Comparison of ENCODE assay signal across 11 cellular contexts in the genomic region with DNA sequence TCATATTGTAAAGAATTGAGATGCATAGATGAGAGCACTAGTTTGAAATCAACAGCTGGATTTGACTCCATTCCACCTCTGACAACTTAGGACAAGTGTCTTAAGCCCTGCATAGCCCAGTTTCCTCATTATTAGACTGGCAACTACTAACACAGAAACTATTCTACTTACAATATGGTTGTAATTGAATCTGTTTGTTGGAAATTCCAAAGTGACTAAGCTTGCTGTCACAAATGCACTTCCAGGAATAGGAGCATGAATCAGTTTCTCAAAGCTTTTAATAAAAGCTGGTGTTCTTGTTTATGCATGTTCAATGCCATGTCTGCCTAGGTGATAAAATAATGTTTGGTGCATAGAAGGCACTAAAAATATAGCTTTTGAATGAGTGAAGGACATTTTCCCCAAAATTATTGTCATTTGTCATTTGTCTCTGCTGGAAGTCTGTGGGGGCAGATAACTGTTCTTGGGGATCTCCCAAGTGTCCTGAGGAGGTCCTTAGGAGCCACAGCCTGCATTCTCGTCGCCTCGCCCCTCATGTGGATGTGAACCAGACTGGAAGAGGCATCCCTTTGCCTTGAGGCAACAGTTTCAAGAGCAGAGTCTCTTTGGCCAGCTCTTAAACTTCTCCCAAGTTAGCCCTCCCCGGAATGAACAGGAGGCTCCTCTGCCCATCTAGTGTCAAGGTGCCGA. TPM values are rescaled to one million over a fixed set of nuclear protein-coding genes. Genes with fewer than 3 reads are reported as not detected.
DNase-seq lines count a peak whose midpoint lies in the region; ATAC-seq, FAIRE-seq and TF ChIP-seq lines count a peak whose summit lies in the region.
"Had no signal": no experiment of that assay in that cellular context is flagged by ENCODE, and none has a peak within 500 bp of the region (broad histone marks: within the 10 kb centered on the region; RNA-seq: fewer than 3 reads in every experiment).

No MANE protein-coding gene starts in this region.

- no peaks in the 10 kb centered on the region for H3K27me3 Mint-ChIP-seq in activated CD8-positive, alpha-beta T cell treated with anti-CD3 and anti-CD28 coated beads for 36 hours

- in situ Hi-C loops in HAP-1 (cut with MboI; ENCODE audit: low sequenced_read_pairs), result no loop called here

- peak; percentile 70 for DNase-seq in AG04450 (ENCODE audit: low read depth, low spot score)
- DNase-seq in H54 (ENCODE audit: insufficient read length, low spot score), result peak; percentile 8
- no peak for DNase-seq in activated CD8-positive, alpha-beta T cell treated with anti-CD3 and anti-CD28 coated beads for 36 hours
- peak; percentile 76 for DNase-seq in keratinocyte (ENCODE audit: low read depth, low spot score)
- no peak for DNase-seq in HAP-1 (ENCODE audit: low spot score in 2 of 2)
- DNase-seq in effector CD8-positive, alpha-beta T cell (lab: John Stamatoyannopoulos, UW), result no peak
- DNase-seq in effector memory CD4-positive, alpha-beta T cell, result no peak
- DNase-seq in hepatocyte (ENCODE audit: low spot score), result no peak
- DNase-seq: NCI-H1092 had no signal

- TF ChIP-seq CTCF in AG04450 (IDR thresholded peaks at IDR 0.05; ENCODE audit: low read depth, low read length) (no peak), keratinocyte (optimal IDR thresholded peaks at IDR 0.05 in 1 of 3, IDR thresholded peaks at IDR 0.05 in 1 of 3, conservative IDR thresholded peaks at IDR 0.05 in 1 of 3; ENCODE audit: extremely low read depth in 1 of 3, insufficient read depth in 2 of 3, low read length in 3 of 3) (no peak), hepatocyte (IDR thresholded peaks at IDR 0.05; ENCODE audit: poor library complexity) (no peak)
- TF ChIP-seq CTCF in activated CD8-positive, alpha-beta T cell treated with anti-CD3 and anti-CD28 coated beads for 36 hours (IDR thresholded peaks at IDR 0.05), result no peak

- 89% methylated on average over 5 of the region's 5 CpGs for WGBS in hepatocyte (ENCODE audit: low lambda C conversion rate, missing lambda C conversion rate)

- dilution Hi-C loops in keratinocyte (cut with MboI; ENCODE audit: extremely low pct_ligation_motif_present, low sequenced_read_pairs), result no loop called here

- peak overlapping the region; percentile 45 for H3K4me3 Mint-ChIP-seq in activated CD8-positive, alpha-beta T cell treated with anti-CD3 and anti-CD28 coated beads for 36 hours
- H3K4me3 Mint-ChIP-seq: neural crest cell had no signal

- H3K27ac Mint-ChIP-seq in activated CD8-positive, alpha-beta T cell treated with anti-CD3 and anti-CD28 coated beads for 36 hours, result peak overlapping the region; percentile 87

- H3K4me1 ChIP-seq in keratinocyte (ENCODE audit: control insufficient read depth, extremely low read depth, insufficient read depth, low read length), result peaks cover 43% of the 10 kb centered on the region
- peaks cover 7% of the 10 kb centered on the region for H3K4me1 ChIP-seq in HAP-1
- H3K4me1 ChIP-seq in effector memory CD4-positive, alpha-beta T cell (ENCODE audit: control insufficient read depth, insufficient read depth, low read length, poor library complexity, severe bottlenecking), result peaks cover 47% of the 10 kb centered on the region
- no peaks in the 10 kb centered on the region for H3K4me1 ChIP-seq in hepatocyte (ENCODE audit: insufficient read depth)

- H3K4me1 Mint-ChIP-seq in activated CD8-positive, alpha-beta T cell treated with anti-CD3 and anti-CD28 coated beads for 36 hours (ENCODE audit: low read depth), result peaks cover 89% of the 10 kb centered on the region

- no peaks in the 10 kb centered on the region for H3K9me1 ChIP-seq in keratinocyte (ENCODE audit: control insufficient read depth, extremely low read depth, insufficient read depth, low read length)

- intact Hi-C loops in activated CD8-positive, alpha-beta T cell treated with anti-CD3 and anti-CD28 coated beads for 36 hours (cut with micrococcal nuclease), result no loop called here

- H4K20me1 ChIP-seq in keratinocyte (ENCODE audit: control insufficient read depth, extremely low read depth, insufficient read depth, low read length), result no peaks in the 10 kb centered on the region
- no peaks in the 10 kb centered on the region for H4K20me1 ChIP-seq in hepatocyte (ENCODE audit: insufficient read depth, poor library complexity, severe bottlenecking)

- H3K36me3 Mint-ChIP-seq in activated CD8-positive, alpha-beta T cell treated with anti-CD3 and anti-CD28 coated beads for 36 hours (ENCODE audit: low read depth), result peaks cover 87% of the 10 kb centered on the region

- peak overlapping the region; percentile 69 for H3K4me2 ChIP-seq in keratinocyte (ENCODE audit: control insufficient read depth, extremely low read depth, insufficient read depth, low read depth, low read length)
- no peak overlapping the region for H3K4me2 ChIP-seq in hepatocyte

- H3K9ac ChIP-seq in keratinocyte (ENCODE audit: control insufficient read depth, extremely low read depth, insufficient read depth, low read length), result peak overlapping the region; percentile 73

- H2AFZ ChIP-seq in keratinocyte (ENCODE audit: control insufficient read depth, low read length), result peak overlapping the region; percentile 25
- H2AFZ ChIP-seq in hepatocyte, result no peak overlapping the region

- FAIRE-seq in H54 (lab: Jason Lieb, UNC) (peak; percentile 94), keratinocyte (lab: Jason Lieb, UNC) (peak; percentile 83)
- FAIRE-seq: TTC549 had no signal

- H3K27me3 ChIP-seq in AG04450 (ENCODE audit: control insufficient read depth, insufficient read depth, low read length) (no peaks in the 10 kb centered on the region), keratinocyte (ENCODE audit: control insufficient read depth, extremely low read depth, insufficient read depth, low read length) (no peaks in the 10 kb centered on the region), HAP-1 (ENCODE audit: low read depth) (peaks cover 16% of the 10 kb centered on the region; the same call in 1 of the 2 replicates), hepatocyte (no peaks in the 10 kb centered on the region)
- H3K27me3 ChIP-seq in effector memory CD4-positive, alpha-beta T cell (replicated peaks; ENCODE audit: control insufficient read depth, insufficient read depth, low read length, poor library complexity, severe bottlenecking), result no peaks in the 10 kb centered on the region

- no peaks in the 10 kb centered on the region for H3K9me2 ChIP-seq in hepatocyte (replicated peaks; ENCODE audit: insufficient read depth)

- H3K4me3 ChIP-seq in AG04450 (ENCODE audit: low read depth, low read length) (no peak overlapping the region), keratinocyte (ENCODE audit: control insufficient read depth in 2 of 3, extremely low read depth in 1 of 3, insufficient read depth in 2 of 3, low read depth in 1 of 3, low read length in 3 of 3) (peak overlapping the region; percentile 9 to 28 (median 9)), HAP-1 (no peak overlapping the region), hepatocyte (no peak overlapping the region)
- H3K4me3 ChIP-seq in effector memory CD4-positive, alpha-beta T cell (ENCODE audit: insufficient read depth, low read depth, low read length, poor library complexity, severe bottlenecking), result no peak overlapping the region

- peak; percentile 34 for ATAC-seq in activated CD8-positive, alpha-beta T cell treated with anti-CD3 and anti-CD28 coated beads for 36 hours

- H3K79me2 ChIP-seq in keratinocyte (ENCODE audit: control insufficient read depth, insufficient read depth, low read length) (no peaks in the 10 kb centered on the region), hepatocyte (no peaks in the 10 kb centered on the region)

- no peak for TF ChIP-seq POLR2A in H54 (IDR thresholded peaks at IDR 0.05; ENCODE audit: low read depth, low read length)

- H3K9me3 Mint-ChIP-seq in activated CD8-positive, alpha-beta T cell treated with anti-CD3 and anti-CD28 coated beads for 36 hours, result peaks cover 11% of the 10 kb centered on the region
- H3K9me3 Mint-ChIP-seq: neural crest cell had no signal

- H3K36me3 ChIP-seq in keratinocyte (ENCODE audit: control insufficient read depth in 2 of 2, extremely low read depth in 1 of 2, insufficient read depth in 2 of 2, low read length in 2 of 2), result no peaks in the 10 kb centered on the region
- no peaks in the 10 kb centered on the region for H3K36me3 ChIP-seq in HAP-1 (replicated peaks)
- H3K36me3 ChIP-seq in effector memory CD4-positive, alpha-beta T cell (ENCODE audit: control insufficient read depth, insufficient read depth, low read length), result peaks cover under 1% of the 10 kb centered on the region
- H3K36me3 ChIP-seq in hepatocyte (replicated peaks; ENCODE audit: insufficient read depth, low read depth), result no peaks in the 10 kb centered on the region

- H3K9me3 ChIP-seq in AG04450 (ENCODE audit: control insufficient read depth, insufficient read depth, low read length) (no peaks in the 10 kb centered on the region), keratinocyte (ENCODE audit: control insufficient read depth, low read depth, low read length) (no peaks in the 10 kb centered on the region), HAP-1 (no peaks in the 10 kb centered on the region), hepatocyte (ENCODE audit: low read depth) (no peaks in the 10 kb centered on the region)
- no peaks in the 10 kb centered on the region for H3K9me3 ChIP-seq in effector memory CD4-positive, alpha-beta T cell (ENCODE audit: control insufficient read depth, low read length)

- POLR2A ChIA-PET in AG04450 (lab: Yijun Ruan, JAX), result interaction anchor here (0.7 to 1.0 kb wide), 2 partner anchors 89 to 91 kb away, joined by 3 to 5 read pairs; a partner anchor contains a TSS
- POLR2A ChIA-PET in activated CD8-positive, alpha-beta T cell treated with anti-CD3 and anti-CD28 coated beads for 36 hours (lab: Charles Lee), result interaction anchor here (0.8 to 4.6 kb wide), 6 partner anchors 13 to 167 kb away, joined by 3 to 43 read pairs (median 5); no protein-coding TSS in a partner anchor

- CTCF ChIA-PET in AG04450 (lab: Charles Lee), result interaction anchor here (1.0 to 1.1 kb wide), 2 partner anchors 346 to 421 kb away, joined by 3 read pairs; no protein-coding TSS in a partner anchor
- CTCF ChIA-PET in activated CD8-positive, alpha-beta T cell treated with anti-CD3 and anti-CD28 coated beads for 36 hours (lab: Charles Lee), result interaction anchor here (0.7 to 1.4 kb wide), 5 partner anchors 14 to 346 kb away, joined by 3 read pairs; no protein-coding TSS in a partner anchor

- H3K27ac ChIP-seq in AG04450 (ENCODE audit: low read depth, low read length) (peak overlapping the region; percentile 71), keratinocyte (ENCODE audit: control insufficient read depth, insufficient read depth, low read length) (peak overlapping the region; percentile 96), hepatocyte (no peak overlapping the region)
- H3K27ac ChIP-seq in effector memory CD4-positive, alpha-beta T cell (ENCODE audit: insufficient read depth, low read length, poor library complexity, severe bottlenecking), result no peak overlapping the region

RNA-seq across cellular contexts. Expression of a gene that starts 40.4 kb away (rescaled TPM):
- polyA plus RNA-seq in AG04450 (2011; rRNA removed) (87.4 and 108 TPM in 2 replicates), keratinocyte (48.3 to 96.5 TPM (median 64.3 TPM) in 3 replicates), hepatocyte (81.7 and 94.0 TPM in 2 replicates)
- polyA minus RNA-seq in AG04450 (2011; rRNA and poly(A)+ RNA removed), result 44.7 and 89.4 TPM in 2 replicates
- total RNA-seq in activated CD8-positive, alpha-beta T cell treated with anti-CD3 and anti-CD28 coated beads for 36 hours, result 10 to 100 TPM; 88.7 to 91.6 TPM
- 84.5 TPM for polyA plus RNA-seq in keratinocyte (2011; ENCODE audit: low read depth)
- 39.4 and 72.7 TPM in 2 replicates for polyA plus RNA-seq in keratinocyte (2011; cell fraction: cytosol; rRNA removed)
- 73.2 and 105 TPM in 2 replicates for polyA plus RNA-seq in keratinocyte (2011; cell fraction: nucleus; rRNA removed)
- 30.9 and 48.9 TPM in 2 replicates for polyA plus RNA-seq in keratinocyte (2012; ENCODE audit: low replicate concordance)
- polyA minus RNA-seq in keratinocyte, result 29.9 to 61.0 TPM (median 36.8 TPM) in 3 replicates
- 11.7 TPM for polyA minus RNA-seq in keratinocyte (2011; cell fraction: cytosol; rRNA and poly(A)+ RNA removed)
- polyA minus RNA-seq in keratinocyte (2011; cell fraction: nucleus; rRNA and poly(A)+ RNA removed), result 29.3 and 66.9 TPM in 2 replicates
- total RNA-seq in hepatocyte, result 68.6 and 101 TPM in 2 replicates

Comparison
In these comparisons a context has a peak if more than half of its experiments do, and no peak if none do; other contexts are left out.
1. DNase-seq: peak in AG04450 (single experiment), H54 (single experiment) and keratinocyte (single experiment); none in activated CD8-positive, alpha-beta T cell treated with anti-CD3 and anti-CD28 coated beads for 36 hours (single experiment), HAP-1 (0 of 2), effector CD8-positive, alpha-beta T cell (single experiment), effector memory CD4-positive, alpha-beta T cell (0 of 3) and hepatocyte (single experiment).
2. H3K27ac ChIP-seq: peak in AG04450 (single experiment) and keratinocyte (single experiment); none in effector memory CD4-positive, alpha-beta T cell (single experiment) and hepatocyte (single experiment).
3. H3K4me3 ChIP-seq: peak in keratinocyte (3 of 3); none in AG04450 (single experiment), HAP-1 (single experiment), effector memory CD4-positive, alpha-beta T cell (single experiment) and hepatocyte (single experiment).